8 cellular contexts compared by ENCODE assay signal in genomic region chr1:53237638-53238037, GRCh38. TPM values are rescaled to one million over a fixed set of nuclear protein-coding genes. Genes with fewer than 3 reads are reported as not detected.
DNase-seq lines count a peak whose midpoint lies in the region; ATAC-seq and TF ChIP-seq lines count a peak whose summit lies in the region.

No MANE protein-coding gene starts in this region.

- DNase-seq in BE2C (no peak), KBM-7 (peak; percentile 7), colonic mucosa (no peak), natural killer cell (no peak), NCI-H510A treated with DMSO at 0.1 percent for 48 hours (lab: John Stamatoyannopoulos, UW) (no peak), activated gamma-delta T cell (lab: John Stamatoyannopoulos, UW) (no peak), substantia nigra (lab: John Stamatoyannopoulos, UW) (no peak), NCI-H2107 treated with DMSO at 0.1 percent for 48 hours (lab: John Stamatoyannopoulos, UW; ENCODE audit: unreplicated experiment) (no peak)

- peak overlapping the region; percentile 97 to 99 for H3K27ac Mint-ChIP-seq in natural killer cell

- no peak for ATAC-seq in natural killer cell

- peak overlapping the region; percentile 91 to 95 for H3K9ac ChIP-seq in colonic mucosa (ENCODE audit: low read depth in 2 of 2, low read length in 2 of 2)

- H3K9me3 ChIP-seq in BE2C: no peaks in the 10 kb centered on the region
- no peaks in the 10 kb centered on the region for H3K9me3 ChIP-seq in colonic mucosa

- no peaks in the 10 kb centered on the region for H3K27me3 Mint-ChIP-seq in natural killer cell (ENCODE audit: low read depth in 2 of 2)

- H3K36me3 ChIP-seq in BE2C: peaks cover 7% of the 10 kb centered on the region
- H3K36me3 ChIP-seq in colonic mucosa: peaks cover 1% of the 10 kb centered on the region

- in situ Hi-C loops in KBM-7 (cut with MboI; ENCODE audit: low pct_unique_long_range_greater_than_20kb, low sequenced_read_pairs): no loop called here

- peaks cover 32 to 33% of the 10 kb centered on the region in 2 donors for H3K4me1 Mint-ChIP-seq in natural killer cell

- intact Hi-C loops in colonic mucosa (cut with DNase I) (no loop called here), natural killer cell (cut with micrococcal nuclease) (loop anchor here (1.0 to 5.0 kb wide), 3 partner anchors 17 to 600 kb away; partner anchors contain the start of genes CPT2, CZIB and NDC1)

- H3K9me3 Mint-ChIP-seq in natural killer cell: no peaks in the 10 kb centered on the region

- H3K36me3 Mint-ChIP-seq in natural killer cell: peaks cover 2% of the 10 kb centered on the region

- H3K4me3 ChIP-seq in BE2C (ENCODE audit: low read depth, low read length) (peak overlapping the region; percentile 97), colonic mucosa (peak overlapping the region; percentile 100)

- H3K4me1 ChIP-seq in BE2C (no peaks in the 10 kb centered on the region), colonic mucosa (peaks cover 3% of the 10 kb centered on the region)

- TF ChIP-seq CTCF in BE2C (IDR thresholded peaks at IDR 0.05; ENCODE audit: low read depth, low read length) (no peak), colonic mucosa (IDR thresholded peaks at IDR 0.05) (no peak), natural killer cell (IDR thresholded peaks at IDR 0.05) (no peak)

- peak overlapping the region; percentile 99 for H3K4me3 Mint-ChIP-seq in natural killer cell

- no peak overlapping the region for H3K27ac ChIP-seq in colonic mucosa
- H3K27ac ChIP-seq in substantia nigra (ENCODE audit: low read depth, low read length, poor library complexity, severe bottlenecking): no peak overlapping the region

- H3K27me3 ChIP-seq in BE2C: no peaks in the 10 kb centered on the region
- H3K27me3 ChIP-seq in colonic mucosa: no peaks in the 10 kb centered on the region

RNA-seq across cellular contexts. Expression of gene MAGOH, which starts 0.7 kb away (rescaled TPM):
- 81.9 TPM for polyA plus RNA-seq in BE2C (2012; ENCODE audit: insufficient read depth, insufficient read length, low read depth)
- total RNA-seq in colonic mucosa (10 to 100 TPM; 34.0 to 49.7 TPM), natural killer cell (10 to 100 TPM; 48.6 to 70.4 (median 69.2) TPM)

RNA-seq across cellular contexts. Expression of gene CZIB, which starts 17.2 kb away (rescaled TPM):
- 66.7 TPM for polyA plus RNA-seq in BE2C (2012; ENCODE audit: insufficient read depth, insufficient read length, low read depth)
- total RNA-seq in colonic mucosa (10 to 100 TPM; 34.6 to 43.9 TPM), natural killer cell (10 to 100 TPM; 39.6 to 49.7 (median 40.5) TPM)

RNA-seq across cellular contexts. Expression of gene CPT2, which starts 41.0 kb away (rescaled TPM):
- polyA plus RNA-seq in BE2C (2012; ENCODE audit: insufficient read depth, insufficient read length, low read depth): 3.5 TPM
- total RNA-seq in colonic mucosa (10 to 100 TPM; 66.1 to 66.4 TPM), natural killer cell (10 to 100 TPM in 1 of 3 donors, 1 to 10 TPM in 2; 7.6 to 11.8 (median 9.0) TPM)

Comparison
In these comparisons a context has a peak if more than half of its experiments do, and no peak if none do; other contexts are left out.
1. RNA of gene CPT2, which starts 41.0 kb away (total RNA-seq): 66.1 to 66.4 TPM in colonic mucosa; 7.6 to 11.8 TPM in natural killer cell; every median in the first group is over 4 times any median in the second.